ENCODE assay signal across 28 cellular contexts in the genomic region with DNA sequence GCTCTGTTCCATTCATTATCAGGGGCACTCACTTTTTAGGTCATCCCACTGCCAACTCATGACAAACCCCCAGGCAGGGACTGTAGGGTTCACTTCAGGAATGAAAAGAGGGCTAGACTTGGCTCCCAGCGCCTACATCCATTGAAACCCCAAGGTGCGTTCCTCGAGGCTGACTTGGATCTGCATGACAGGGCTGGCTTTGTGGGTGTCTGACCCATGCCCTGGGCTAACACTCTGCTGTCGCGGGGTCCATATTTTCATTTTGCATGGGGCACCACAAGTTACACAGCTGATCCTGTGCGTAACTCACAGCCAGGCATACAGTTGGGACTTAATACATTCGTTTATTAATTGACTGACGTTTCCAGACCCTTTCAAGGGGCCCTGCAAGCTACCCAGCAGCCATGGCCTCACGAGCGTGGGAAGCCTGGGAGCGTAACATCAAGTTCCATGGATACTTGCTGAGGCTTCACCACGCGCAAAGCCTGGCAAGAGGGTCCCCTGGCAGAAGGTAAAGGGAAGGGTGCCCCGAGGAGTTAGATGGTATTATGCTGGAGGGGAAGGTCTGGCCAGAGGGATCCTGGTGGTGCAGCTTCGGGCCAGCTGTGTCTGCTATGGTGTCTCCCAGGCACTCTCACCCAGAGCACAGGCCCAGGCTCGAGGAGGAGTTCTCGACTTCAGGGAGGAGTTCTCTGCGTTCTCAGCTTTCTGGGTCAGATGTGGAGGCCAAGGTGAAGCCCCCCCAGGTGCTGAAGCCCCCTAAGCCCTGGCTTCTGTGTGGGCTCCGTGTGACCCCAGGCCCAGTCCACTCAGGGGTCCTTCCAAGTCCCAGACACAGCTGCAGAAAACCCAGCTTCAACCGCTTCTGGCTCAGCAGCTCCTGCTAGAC.
DNase-seq lines count a peak whose midpoint lies in the region; ATAC-seq, FAIRE-seq and TF ChIP-seq lines count a peak whose summit lies in the region.
"Had no signal": no experiment of that assay in that cellular context is flagged by ENCODE, and none has a peak within 500 bp of the region (broad histone marks: within the 10 kb centered on the region; RNA-seq: fewer than 3 reads in every experiment).

No MANE protein-coding gene starts in this region.

- H3K4me3 ChIP-seq in DND-41 (ENCODE audit: low read depth in 1 of 2, low read length in 2 of 2) (no peak overlapping the region), K562 (no peak overlapping the region)
- H3K4me3 ChIP-seq: BLaER1, SJCRH30 had no signal

- no peak overlapping the region for H3K9ac ChIP-seq in DND-41 (ENCODE audit: low read depth, low read length)
- H3K9ac ChIP-seq in K562 (ENCODE audit: insufficient read depth in 1 of 2, low read depth in 2 of 2, low read length in 2 of 2): no peak overlapping the region
- H3K9ac ChIP-seq: BLaER1 had no signal

- no peak for ATAC-seq in DND-41 (ENCODE audit: insufficient read depth, low read depth)
- no peak for ATAC-seq in K562
- no peak for ATAC-seq in HG03159 (IDR thresholded peaks at IDR 0.05; ENCODE audit: unreplicated experiment)
- ATAC-seq in WTC11: no peak
- ATAC-seq: HCT116 had no signal

- no peaks in the 10 kb centered on the region for H3K9me1 ChIP-seq in K562 (ENCODE audit: control insufficient read depth, insufficient read depth, low read length)

- H4K20me1 ChIP-seq in DND-41 (ENCODE audit: insufficient read depth, low read length) (no peaks in the 10 kb centered on the region), K562 (replicated peaks; ENCODE audit: control insufficient read depth, insufficient read depth, low read length) (no peaks in the 10 kb centered on the region)
- H4K20me1 ChIP-seq: BLaER1 had no signal

- TF ChIP-seq POLR2A in K562 (conservative IDR thresholded peaks at IDR 0.05): no peak

- intact Hi-C loops in K562 (cut with micrococcal nuclease): no loop called here

- no TSS peak for BruUV-seq in K562 (replicated peaks; lab: Mats Ljungman, UMichigan)

- WGBS in K562 (ENCODE audit: insufficient coverage, low coverage, missing lambda C conversion rate): 12% methylated on average over 18 of the region's 20 CpGs

- in situ Hi-C loops in K562 (cut with MboI): no loop called here

- TF ChIP-seq EP300 in K562 (IDR thresholded peaks at IDR 0.05; ENCODE audit: low read length): no peak

- no peaks in the 10 kb centered on the region for H3K4me1 ChIP-seq in DND-41 (ENCODE audit: insufficient read depth, low read length)
- H3K4me1 ChIP-seq in K562 (replicated peaks in 1 of 2; ENCODE audit: control insufficient read depth in 2 of 2, insufficient read depth in 2 of 2, low read length in 2 of 2): peaks cover 0 to 3% of the 10 kb centered on the region in 2 experiments; a peak in 1 of 5 replicates
- H3K4me1 ChIP-seq: Caco-2, SJCRH30 had no signal

- DNase-seq in D341Med (ENCODE audit: low spot score): peak; percentile 6
- DNase-seq in DND-41: no peak
- DNase-seq in K562 (ENCODE audit: extremely low read depth in 1 of 4, low spot score in 3 of 4): no peak
- peak; percentile 79 for DNase-seq in osteocyte (ENCODE audit: extremely low spot score, unreplicated experiment)
- no peak for DNase-seq in COLO829 (ENCODE audit: low spot score)
- DNase-seq in substantia nigra (lab: John Stamatoyannopoulos, UW): no peak
- no peak for DNase-seq in WTC11 (ENCODE audit: low spot score)
- DNase-seq: ACHN; Caco-2; CD4-positive, alpha-beta T cell; DMS153; GOT3; MV-4-11; NCI-H1105 treated with DMSO at 0.1 percent for 48 hours; NCI-H1694; NCI-H2081; NCI-H2171; NCI-H345; NCI-H524; NCI-H774; NK-92 treated with Interleukin-12 subunit alpha and Interleukin-12 subunit beta, amount 100 ng/mL, for 24 hours had no signal

- H3K9me3 ChIP-seq in DND-41 (ENCODE audit: insufficient read depth, low read length, severe bottlenecking) (no peaks in the 10 kb centered on the region), K562 (replicated peaks; ENCODE audit: control insufficient read depth, insufficient read depth, low read depth, low read length) (no peaks in the 10 kb centered on the region)
- H3K9me3 ChIP-seq: Caco-2, SJCRH30 had no signal

- no peak for TF ChIP-seq RAD21 in K562 (CRISPR knock-in tag; conservative IDR thresholded peaks at IDR 0.05 in 1 of 2, IDR thresholded peaks at IDR 0.05 in 1 of 2)

- H3K36me3 ChIP-seq in DND-41 (ENCODE audit: insufficient read depth, low read length): peaks cover 97% of the 10 kb centered on the region
- no peaks in the 10 kb centered on the region for H3K36me3 ChIP-seq in K562 (ENCODE audit: control insufficient read depth, insufficient read depth, low read length)
- H3K36me3 ChIP-seq: BLaER1, SJCRH30 had no signal

- H3K27ac ChIP-seq in DND-41 (ENCODE audit: low read length): peak overlapping the region; percentile 16; the same call in 1 of the 2 replicates
- no peak overlapping the region for H3K27ac ChIP-seq in K562 (ENCODE audit: extremely low read depth, low read depth, low read length)
- no peak overlapping the region for H3K27ac ChIP-seq in substantia nigra (ENCODE audit: low read depth, low read length, poor library complexity, severe bottlenecking)
- H3K27ac ChIP-seq: BLaER1, SJCRH30 had no signal

- H3K36me3 Mint-ChIP-seq in osteocyte (ENCODE audit: unreplicated experiment): no peaks in the 10 kb centered on the region
- H3K36me3 Mint-ChIP-seq in WTC11: peaks cover 14% of the 10 kb centered on the region

- TF ChIP-seq CTCF in DND-41 (IDR thresholded peaks at IDR 0.05; ENCODE audit: borderline replicate concordance, extremely low read depth, low read length, poor library complexity, severe bottlenecking): no peak
- TF ChIP-seq CTCF in K562 (IDR thresholded peaks at IDR 0.05 in 2 of 3, conservative IDR thresholded peaks at IDR 0.05 in 1 of 3; ENCODE audit: insufficient read depth in 2 of 3, low read depth in 1 of 3, low read length in 3 of 3): no peak
- TF ChIP-seq CTCF in osteocyte (IDR thresholded peaks at IDR 0.05): no peak
- no peak for TF ChIP-seq CTCF in WTC11 (IDR thresholded peaks at IDR 0.05)

- H2AFZ ChIP-seq in DND-41 (ENCODE audit: low read depth, low read length) (no peak overlapping the region), K562 (ENCODE audit: low read depth, low read length) (peak overlapping the region; percentile 76)

- no peak overlapping the region for H3K4me3 Mint-ChIP-seq in osteocyte (ENCODE audit: unreplicated experiment)
- H3K4me3 Mint-ChIP-seq in WTC11: no peak overlapping the region
- H3K4me3 Mint-ChIP-seq: CD4-positive, alpha-beta T cell had no signal

- POLR2A ChIA-PET in K562 (lab: Yijun Ruan, JAX) (no interaction called here), WTC11 (lab: Charles Lee) (no interaction called here)

- no peak for FAIRE-seq in K562 (lab: Jason Lieb, UNC)
- FAIRE-seq: G401.6, GM12892, HTR-8/SVneo had no signal

- CTCF ChIA-PET in K562 (lab: Yijun Ruan, JAX; ENCODE audit: low intra/inter-chr PET ratio): no interaction called here
- CTCF ChIA-PET in WTC11 (lab: Charles Lee): interaction anchor here (1.8 kb wide), 1 partner anchor 83 kb away, joined by 7 read pairs; no protein-coding TSS in a partner anchor

- H3K4me1 Mint-ChIP-seq in osteocyte (ENCODE audit: unreplicated experiment) (no peaks in the 10 kb centered on the region), WTC11 (no peaks in the 10 kb centered on the region; the same call in 1 of the 2 replicates)

- H3K79me2 ChIP-seq in DND-41 (ENCODE audit: insufficient read depth, low read length) (peaks cover 15% of the 10 kb centered on the region; the same call in 1 of the 2 replicates), K562 (ENCODE audit: control insufficient read depth, insufficient read depth, low read length) (no peaks in the 10 kb centered on the region)

- H3K27ac Mint-ChIP-seq in osteocyte (ENCODE audit: unreplicated experiment) (no peak overlapping the region), WTC11 (no peak overlapping the region)
- H3K27ac Mint-ChIP-seq: CD4-positive, alpha-beta T cell had no signal

- no peaks in the 10 kb centered on the region for H3K27me3 Mint-ChIP-seq in osteocyte (ENCODE audit: unreplicated experiment)
- H3K27me3 Mint-ChIP-seq in WTC11 (ENCODE audit: low read depth): no peaks in the 10 kb centered on the region
- H3K27me3 Mint-ChIP-seq: CD4-positive, alpha-beta T cell had no signal

- H3K27me3 ChIP-seq in DND-41 (ENCODE audit: insufficient read depth, low read length, poor library complexity): no peaks in the 10 kb centered on the region
- peaks cover 0 to 8% of the 10 kb centered on the region in 2 experiments; a peak in 2 of 5 replicates for H3K27me3 ChIP-seq in K562 (ENCODE audit: control insufficient read depth in 2 of 2, insufficient read depth in 2 of 2, low read length in 2 of 2)
- H3K27me3 ChIP-seq: BLaER1, SJCRH30 had no signal

- H3K4me2 ChIP-seq in DND-41 (ENCODE audit: insufficient read depth, low read length): no peak overlapping the region
- H3K4me2 ChIP-seq in K562 (ENCODE audit: insufficient read depth, low read length): no peak overlapping the region
- H3K4me2 ChIP-seq: BLaER1 had no signal

- peaks cover 18% of the 10 kb centered on the region for H3K9me3 Mint-ChIP-seq in osteocyte (ENCODE audit: unreplicated experiment)
- peaks cover 20% of the 10 kb centered on the region for H3K9me3 Mint-ChIP-seq in WTC11
- H3K9me3 Mint-ChIP-seq: CD4-positive, alpha-beta T cell had no signal

TF ChIP-seq in K562, 482 proteins besides CTCF, POLR2A, EP300 and RAD21 (continues in another document):
- TF ChIP-seq, protein P1, sequence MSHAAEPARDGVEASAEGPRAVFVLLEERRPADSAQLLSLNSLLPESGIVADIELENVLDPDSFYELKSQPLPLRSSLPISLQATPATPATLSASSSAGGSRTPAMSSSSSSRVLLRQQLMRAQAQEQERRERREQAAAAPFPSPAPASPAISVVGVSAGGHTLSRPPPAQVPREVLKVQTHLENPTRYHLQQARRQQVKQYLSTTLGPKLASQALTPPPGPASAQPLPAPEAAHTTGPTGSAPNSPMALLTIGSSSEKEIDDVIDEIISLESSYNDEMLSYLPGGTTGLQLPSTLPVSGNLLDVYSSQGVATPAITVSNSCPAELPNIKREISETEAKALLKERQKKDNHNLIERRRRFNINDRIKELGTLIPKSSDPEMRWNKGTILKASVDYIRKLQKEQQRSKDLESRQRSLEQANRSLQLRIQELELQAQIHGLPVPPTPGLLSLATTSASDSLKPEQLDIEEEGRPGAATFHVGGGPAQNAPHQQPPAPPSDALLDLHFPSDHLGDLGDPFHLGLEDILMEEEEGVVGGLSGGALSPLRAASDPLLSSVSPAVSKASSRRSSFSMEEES (CRISPR knock-in tag; IDR thresholded peaks at IDR 0.05): no peak

Comparison
In these comparisons a context has a peak if more than half of its experiments do, and no peak if none do; other contexts are left out.
1. DNase-seq: peak in D341Med (single experiment) and osteocyte (single experiment); none in DND-41 (single experiment), K562 (0 of 4), COLO829 (single experiment), substantia nigra (0 of 49) and WTC11 (single experiment).